26 cellular contexts compared by ENCODE assay signal in the genomic region with DNA sequence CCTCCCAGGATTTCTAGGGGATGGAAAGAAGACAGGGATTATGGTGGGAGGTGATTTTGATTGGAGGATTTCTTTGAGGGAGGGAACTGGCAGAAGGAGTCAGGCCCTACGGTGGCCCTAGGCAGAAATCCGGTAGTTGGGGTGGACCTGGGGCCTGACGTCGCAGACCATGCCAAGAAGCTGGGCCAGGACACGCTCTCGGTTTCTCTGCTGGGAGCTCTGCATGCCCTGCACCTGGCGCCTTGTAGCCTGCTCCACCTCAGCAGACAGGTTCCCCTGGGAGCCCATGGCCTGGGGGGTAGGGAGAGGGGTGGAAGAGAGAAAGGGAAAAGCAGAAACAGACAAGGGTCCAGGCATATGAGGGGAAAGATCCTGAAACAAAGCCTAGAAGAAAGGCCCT. TPM values are rescaled to one million over a fixed set of nuclear protein-coding genes. Genes with fewer than 3 reads are reported as not detected.
A peak's percentile ranks its signal among the peaks of the same experiment; 100 is the strongest.
DNase-seq lines count a peak whose midpoint lies in the region; ATAC-seq and TF ChIP-seq lines count a peak whose summit lies in the region.
"Had no signal": no experiment of that assay in that cellular context is flagged by ENCODE, and none has a peak within 500 bp of the region (broad histone marks: within the 10 kb centered on the region; RNA-seq: fewer than 3 reads in every experiment).

No MANE protein-coding gene starts in this region.

- H3K4me2 ChIP-seq in OCI-LY7 (ENCODE audit: low read length), result peak overlapping the region; percentile 82
- H3K4me2 ChIP-seq: A549 had no signal

- TF ChIP-seq POLR2A in prostate gland (IDR thresholded peaks at IDR 0.05), result no peak

- peaks cover 9% of the 10 kb centered on the region for H4K20me1 ChIP-seq in OCI-LY7 (ENCODE audit: insufficient read depth, low read length)

- H3K9me3 Mint-ChIP-seq in activated naive CD4-positive, alpha-beta T cell treated with anti-CD3 and anti-CD28 coated beads, Interleukin-2, amount 50 U/mL, for 24 hours, result no peaks in the 10 kb centered on the region
- peaks cover 26% of the 10 kb centered on the region for H3K9me3 Mint-ChIP-seq in glutamatergic neuron (ENCODE audit: unreplicated experiment)
- no peaks in the 10 kb centered on the region for H3K9me3 Mint-ChIP-seq in type B pancreatic cell
- H3K9me3 Mint-ChIP-seq: CD8-positive, alpha-beta T cell; stimulated activated naive CD8-positive, alpha-beta T cell treated with anti-CD3 and anti-CD28 coated beads, Interleukin-15, amount 100 ng/mL, for 72 hours had no signal

- no peak for ATAC-seq in GM21717 (IDR thresholded peaks at IDR 0.05; ENCODE audit: unreplicated experiment)
- ATAC-seq: A549; CD8-positive, alpha-beta T cell; heart right ventricle; stimulated activated naive CD8-positive, alpha-beta T cell treated with anti-CD3 and anti-CD28 coated beads, Interleukin-15, amount 100 ng/mL, for 72 hours had no signal

- H3K36me3 Mint-ChIP-seq in activated naive CD4-positive, alpha-beta T cell treated with anti-CD3 and anti-CD28 coated beads, Interleukin-2, amount 50 U/mL, for 24 hours, result peaks cover 11% of the 10 kb centered on the region
- H3K36me3 Mint-ChIP-seq in glutamatergic neuron (ENCODE audit: unreplicated experiment) (peaks cover 3% of the 10 kb centered on the region), type B pancreatic cell (peaks cover 14% of the 10 kb centered on the region)

- CTCF ChIA-PET in OCI-LY7 (lab: Charles Lee; ENCODE audit: unreplicated experiment), result interaction anchor here (0.5 kb wide), 1 partner anchor 651 kb away, joined by 7 read pairs; no protein-coding TSS in a partner anchor

- H2AFZ ChIP-seq in OCI-LY7 (ENCODE audit: low read length), result no peak overlapping the region

- POLR2A ChIA-PET in OCI-LY7 (lab: Charles Lee), result interaction anchor here (0.9 kb wide), 1 partner anchor 50 kb away, joined by 3 read pairs; no protein-coding TSS in a partner anchor

- peaks cover 60% of the 10 kb centered on the region for H3K4me1 ChIP-seq in OCI-LY7 (ENCODE audit: insufficient read depth, low read length, poor library complexity, severe bottlenecking)
- peaks cover 11% of the 10 kb centered on the region for H3K4me1 ChIP-seq in prostate gland (replicated peaks)

- no peak for DNase-seq in activated naive CD4-positive, alpha-beta T cell treated with Interleukin-2 at 50 U/mL for 16 hours
- DNase-seq in OCI-LY7 (ENCODE audit: low spot score), result no peak
- DNase-seq in glutamatergic neuron, result peak; percentile 53
- no peak for DNase-seq in type B pancreatic cell (ENCODE audit: extremely low spot score, unreplicated experiment)
- no peak for DNase-seq in prostate gland (ENCODE audit: low spot score)
- no peak for DNase-seq in hepatic stellate cell (ENCODE audit: low spot score)
- DNase-seq: activated CD4-positive, alpha-beta T cell treated with anti-CD3 and anti-CD28 coated beads, Interleukin-2, amount 50 U/mL, for 1 hour; activated CD8-positive, alpha-beta memory T cell treated with anti-CD3 and anti-CD28 coated beads, Interleukin-2, amount 50 U/mL, for 4 hours; activated naive CD4-positive, alpha-beta T cell; CD8-positive, alpha-beta T cell; DMS53; heart right ventricle; MM.1S; NCI-H187; NCI-H446; small intestine; stimulated activated CD4-positive, alpha-beta T cell treated with anti-CD3 and anti-CD28 coated beads, Interleukin-4, amount 100 ng/mL, for 1 hour; stimulated activated naive CD8-positive, alpha-beta T cell treated with anti-CD3 and anti-CD28 coated beads, Interleukin-15, amount 100 ng/mL, for 72 hours; SW 1271 had no signal

- H3K27me3 ChIP-seq in prostate gland (replicated peaks; ENCODE audit: insufficient read depth), result no peaks in the 10 kb centered on the region
- H3K27me3 ChIP-seq: ascending aorta, heart right ventricle had no signal

- no peak overlapping the region for H3K27ac Mint-ChIP-seq in activated naive CD4-positive, alpha-beta T cell treated with anti-CD3 and anti-CD28 coated beads, Interleukin-2, amount 50 U/mL, for 24 hours
- H3K27ac Mint-ChIP-seq in glutamatergic neuron (ENCODE audit: unreplicated experiment), result peak overlapping the region; percentile 95
- H3K27ac Mint-ChIP-seq in type B pancreatic cell, result no peak overlapping the region
- H3K27ac Mint-ChIP-seq: CD8-positive, alpha-beta T cell; progenitor cell of endocrine pancreas; stimulated activated naive CD8-positive, alpha-beta T cell treated with anti-CD3 and anti-CD28 coated beads, Interleukin-15, amount 100 ng/mL, for 72 hours had no signal

- H3K9me2 ChIP-seq in OCI-LY7 (ENCODE audit: insufficient read depth, low read length), result no peaks in the 10 kb centered on the region

- intact Hi-C loops in OCI-LY7 (cut with micrococcal nuclease; ENCODE audit: unreplicated experiment) (loop anchor here (10.0 kb wide), 1 partner anchor 250 kb away; a partner anchor contains a TSS), prostate gland (cut with DNase I) (no loop called here)

- peak overlapping the region; percentile 67 for H3K4me3 ChIP-seq in OCI-LY7 (ENCODE audit: low read depth, low read length, poor library complexity, severe bottlenecking)
- H3K4me3 ChIP-seq in prostate gland, result no peak overlapping the region
- H3K4me3 ChIP-seq: A549, ascending aorta had no signal

- peak overlapping the region; percentile 27 for H3K4me3 Mint-ChIP-seq in activated naive CD4-positive, alpha-beta T cell treated with anti-CD3 and anti-CD28 coated beads, Interleukin-2, amount 50 U/mL, for 24 hours
- peak overlapping the region; percentile 93 for H3K4me3 Mint-ChIP-seq in glutamatergic neuron (ENCODE audit: unreplicated experiment)
- H3K4me3 Mint-ChIP-seq in type B pancreatic cell, result peak overlapping the region; percentile 90

- WGBS in prostate gland, result 77% methylated on average over 7 of the region's 7 CpGs

- peak overlapping the region; percentile 36 for H3K27ac ChIP-seq in OCI-LY7 (ENCODE audit: low read depth, low read length, poor library complexity, severe bottlenecking)
- no peak overlapping the region for H3K27ac ChIP-seq in prostate gland
- H3K27ac ChIP-seq: A549, ascending aorta had no signal

- peaks cover 28% of the 10 kb centered on the region for H3K4me1 Mint-ChIP-seq in activated naive CD4-positive, alpha-beta T cell treated with anti-CD3 and anti-CD28 coated beads, Interleukin-2, amount 50 U/mL, for 24 hours
- H3K4me1 Mint-ChIP-seq in glutamatergic neuron (ENCODE audit: low read depth, unreplicated experiment) (peaks cover 18% of the 10 kb centered on the region), type B pancreatic cell (ENCODE audit: unreplicated experiment) (peaks cover 19% of the 10 kb centered on the region)

- H3K79me2 ChIP-seq in OCI-LY7 (ENCODE audit: insufficient read depth, low read depth, low read length), result peaks cover 44% of the 10 kb centered on the region

- TF ChIP-seq CTCF in OCI-LY7 (conservative IDR thresholded peaks at IDR 0.05; ENCODE audit: low read length) (no peak), glutamatergic neuron (IDR thresholded peaks at IDR 0.05; ENCODE audit: partially characterized antibody, unreplicated experiment) (no peak), type B pancreatic cell (conservative IDR thresholded peaks at IDR 0.05) (no peak), prostate gland (IDR thresholded peaks at IDR 0.05) (no peak)

- no TSS peak for BruUV-seq in OCI-LY7 (replicated peaks; lab: Mats Ljungman, UMichigan)

- no peaks in the 10 kb centered on the region for H3K27me3 Mint-ChIP-seq in activated naive CD4-positive, alpha-beta T cell treated with anti-CD3 and anti-CD28 coated beads, Interleukin-2, amount 50 U/mL, for 24 hours
- peaks cover 18% of the 10 kb centered on the region for H3K27me3 Mint-ChIP-seq in glutamatergic neuron (ENCODE audit: unreplicated experiment)
- no peaks in the 10 kb centered on the region for H3K27me3 Mint-ChIP-seq in type B pancreatic cell
- H3K27me3 Mint-ChIP-seq: progenitor cell of endocrine pancreas; stimulated activated naive CD8-positive, alpha-beta T cell treated with anti-CD3 and anti-CD28 coated beads, Interleukin-15, amount 100 ng/mL, for 72 hours had no signal

- H3K9me3 ChIP-seq in OCI-LY7 (ENCODE audit: low read length) (no peaks in the 10 kb centered on the region; the same call in 1 of the 2 replicates), prostate gland (no peaks in the 10 kb centered on the region)
- H3K9me3 ChIP-seq: A549, ascending aorta, heart right ventricle had no signal

- H3K36me3 ChIP-seq in OCI-LY7 (ENCODE audit: insufficient read depth, low read length), result peaks cover 29% of the 10 kb centered on the region
- H3K36me3 ChIP-seq in prostate gland, result no peaks in the 10 kb centered on the region

RNA-seq across cellular contexts. Expression of a gene that starts 1.1 kb away (rescaled TPM):
- 3.8 and 4.2 TPM in 2 replicates for total RNA-seq in OCI-LY7 (2014; rRNA removed; shearing (Covaris generic))
- 14.1 and 15.9 TPM in 2 replicates for total RNA-seq in OCI-LY7 (2022)
- total RNA-seq in glutamatergic neuron (ENCODE audit: unreplicated experiment), result 95.6 TPM
- 1.6 and 5.9 TPM in 2 replicates for total RNA-seq in type B pancreatic cell (ENCODE audit: low replicate concordance)
- total RNA-seq in prostate gland, result under 1 TPM; 0.36 to 0.74 TPM
- total RNA-seq: ascending aorta had no signal

RNA-seq across cellular contexts. Expression of a gene that starts 2.1 kb away (rescaled TPM):
- 17.1 and 21.8 TPM in 2 replicates for total RNA-seq in OCI-LY7 (2014; rRNA removed; shearing (Covaris generic))
- 22.7 and 23.2 TPM in 2 replicates for total RNA-seq in OCI-LY7 (2022)
- total RNA-seq in glutamatergic neuron (ENCODE audit: unreplicated experiment), result 29.8 TPM
- 21.1 and 24.2 TPM in 2 replicates for total RNA-seq in type B pancreatic cell (ENCODE audit: low replicate concordance)
- 10 to 100 TPM; 38.0 to 48.7 TPM for total RNA-seq in prostate gland

RNA-seq across cellular contexts. Expression of a gene that starts 3.5 kb away (rescaled TPM):
- total RNA-seq in OCI-LY7 (2014; rRNA removed; shearing (Covaris generic)), result 736 and 747 TPM in 2 replicates
- total RNA-seq in OCI-LY7 (2022) (478 and 481 TPM in 2 replicates), glutamatergic neuron (ENCODE audit: unreplicated experiment) (526 TPM), type B pancreatic cell (ENCODE audit: low replicate concordance) (410 and 636 TPM in 2 replicates), prostate gland (100 to 1,000 TPM; 227 to 390 TPM)

RNA-seq across cellular contexts. Expression of a gene that starts 16.5 kb away (rescaled TPM):
- not detected in 2 replicates for total RNA-seq in OCI-LY7 (2014; rRNA removed; shearing (Covaris generic))
- not detected in 2 replicates for total RNA-seq in OCI-LY7 (2022)
- not detected for total RNA-seq in glutamatergic neuron (ENCODE audit: unreplicated experiment)
- not detected in 2 replicates for total RNA-seq in type B pancreatic cell (ENCODE audit: low replicate concordance)
- total RNA-seq in prostate gland, result not detected
- total RNA-seq: ascending aorta; CD8-positive, alpha-beta T cell; heart right ventricle; lower leg skin; progenitor cell of endocrine pancreas; ureter had no signal

RNA-seq across cellular contexts. Expression of a gene that starts 26.8 kb away (rescaled TPM):
- total RNA-seq in OCI-LY7 (2014; rRNA removed; shearing (Covaris generic)), result 0.98 and 1.1 TPM in 2 replicates
- total RNA-seq in OCI-LY7 (2022) (4.1 and 4.3 TPM in 2 replicates), glutamatergic neuron (ENCODE audit: unreplicated experiment) (not detected), type B pancreatic cell (ENCODE audit: low replicate concordance) (0.22 TPM in 1 of 2 replicates, not detected in the other), prostate gland (1 to 10 TPM in 1 of 2 donors, not detected in 1; 1.2 TPM)
- total RNA-seq: ascending aorta, lower leg skin, progenitor cell of endocrine pancreas, ureter had no signal

Comparison
In these comparisons a context has a peak if more than half of its experiments do, and no peak if none do; other contexts are left out.
1. H3K4me3 Mint-ChIP-seq: peak in every context shown above with its lines; median percentile 93 in glutamatergic neuron; 90 in type B pancreatic cell; 27 in activated naive CD4-positive, alpha-beta T cell treated with anti-CD3 and anti-CD28 coated beads, Interleukin-2, amount 50 U/mL, for 24 hours.